Comparison of ENCODE assay signal across 8 cellular contexts in the genomic region with DNA sequence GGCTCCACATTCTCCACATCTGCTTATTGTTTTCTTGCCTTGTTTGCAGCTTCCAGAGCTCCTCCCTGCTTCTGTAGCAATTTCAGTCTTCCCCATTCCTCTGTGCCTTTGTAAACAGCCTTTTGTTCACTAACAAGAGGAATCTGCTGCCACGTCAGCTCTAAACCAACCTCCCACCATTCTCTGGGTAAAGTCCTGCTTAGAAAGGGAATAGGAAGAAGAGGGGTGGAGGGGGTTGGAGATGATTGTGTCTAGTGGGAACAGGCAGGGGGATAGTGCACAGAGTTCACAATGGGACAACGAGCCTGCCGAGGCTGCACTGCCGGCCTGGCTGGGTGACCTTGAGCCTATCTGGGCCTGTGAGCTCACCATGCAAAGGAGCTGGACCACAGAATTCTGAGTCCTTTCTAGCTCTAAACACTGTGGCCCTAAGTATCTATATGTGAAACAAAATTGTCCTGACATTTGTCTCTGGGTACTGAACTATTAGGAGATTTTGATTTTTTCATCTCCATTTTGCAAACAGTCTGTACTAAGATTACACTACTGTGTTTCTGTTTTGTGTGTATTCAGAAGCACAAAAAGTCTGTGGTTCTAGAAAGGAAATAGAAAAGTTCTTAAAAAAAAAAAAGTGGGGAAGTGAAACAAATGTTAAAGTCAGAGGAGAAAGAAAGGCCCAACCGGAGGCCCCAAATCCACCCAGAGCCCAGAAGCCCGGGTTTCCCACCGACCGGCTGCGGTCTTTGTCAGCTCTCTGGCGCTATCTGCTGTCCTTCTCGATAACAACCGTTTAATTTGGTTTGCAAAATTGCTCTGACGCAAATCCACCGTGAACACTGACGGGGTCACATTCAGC. TPM values are rescaled to one million over a fixed set of nuclear protein-coding genes. Genes with fewer than 3 reads are reported as not detected.
DNase-seq lines count a peak whose midpoint lies in the region; ATAC-seq and TF ChIP-seq lines count a peak whose summit lies in the region.

No MANE protein-coding gene starts in this region.

- H3K9ac ChIP-seq in BLaER1 (peak overlapping the region; percentile 32; the same call in 1 of the 2 replicates), duodenal mucosa (ENCODE audit: low read depth in 1 of 2, low read length in 2 of 2) (peak overlapping the region in 1 of 2 donors; percentile 10)

- ATAC-seq in GM19025 (IDR thresholded peaks at IDR 0.05; ENCODE audit: low read depth, unreplicated experiment): peak; percentile 95
- ATAC-seq in HG03196 (IDR thresholded peaks at IDR 0.05; ENCODE audit: unreplicated experiment): peak; percentile 88
- peak; percentile 71 for ATAC-seq in lung (ENCODE audit: insufficient read depth, low FRiP score)

- TF ChIP-seq CTCF in lung (IDR thresholded peaks at IDR 0.05; ENCODE audit: control extremely low read depth, extremely low read depth): peak; percentile 76

- H3K4me2 ChIP-seq in BLaER1: peak overlapping the region; percentile 60

- no peaks in the 10 kb centered on the region for H4K20me1 ChIP-seq in BLaER1

- peak overlapping the region; percentile 65 for H3K27ac ChIP-seq in BLaER1
- H3K27ac ChIP-seq in duodenal mucosa (ENCODE audit: low read depth, low read length): peak overlapping the region; percentile 51
- peak overlapping the region in 1 of 2 donors; percentile 30 for H3K27ac ChIP-seq in lung (ENCODE audit: low read depth in 1 of 2, low read length in 1 of 2)

- peaks cover 16% of the 10 kb centered on the region for H3K4me1 ChIP-seq in BLaER1
- peaks cover 0 to 6% of the 10 kb centered on the region in 2 donors for H3K4me1 ChIP-seq in duodenal mucosa (ENCODE audit: control insufficient read depth in 1 of 2, insufficient read depth in 2 of 2, low read length in 2 of 2)
- H3K4me1 ChIP-seq in lung (ENCODE audit: control insufficient read depth in 2 of 2, insufficient read depth in 2 of 2, low read length in 2 of 2): no peaks in the 10 kb centered on the region

- DNase-seq in NCI-H526 treated with DMSO at 0.1 percent for 48 hours (lab: John Stamatoyannopoulos, UW): peak; percentile 54
- DNase-seq in activated CD4-positive, alpha-beta T cell treated with anti-CD3 and anti-CD28 coated beads, Interleukin-2, amount 50 U/mL, for 48 hours: peak; percentile 72 to 78
- peak; percentile 71 for DNase-seq in lung (ENCODE audit: low spot score)
- peak; percentile 32 for DNase-seq in stimulated activated CD8-positive, alpha-beta memory T cell treated with anti-CD3 and anti-CD28 coated beads, Interleukin-12 subunit alpha, Interleukin-12 subunit beta, amount 100 ng/mL, for 24 hours (ENCODE audit: extremely low read depth)

- 13 to 17% methylated on average over 15 of the region's 15 CpGs for WGBS in lung, 2 donors

- H3K36me3 ChIP-seq in BLaER1 (no peaks in the 10 kb centered on the region), duodenal mucosa (ENCODE audit: control insufficient read depth in 1 of 2, insufficient read depth in 2 of 2, low read length in 2 of 2) (no peaks in the 10 kb centered on the region), lung (ENCODE audit: control insufficient read depth in 2 of 2, insufficient read depth in 2 of 2, low read length in 2 of 2) (no peaks in the 10 kb centered on the region)

- H3K9me3 ChIP-seq in BLaER1 (no peaks in the 10 kb centered on the region), duodenal mucosa (ENCODE audit: control insufficient read depth in 1 of 2, low read length in 2 of 2) (no peaks in the 10 kb centered on the region), lung (ENCODE audit: control insufficient read depth in 2 of 2, insufficient read depth in 1 of 2, low read length in 1 of 2) (no peaks in the 10 kb centered on the region)

- no peak overlapping the region for H3K4me3 ChIP-seq in BLaER1
- H3K4me3 ChIP-seq in duodenal mucosa (ENCODE audit: low read depth in 1 of 2, low read length in 2 of 2): peak overlapping the region in 1 of 2 donors; percentile 22
- H3K4me3 ChIP-seq in lung: no peak overlapping the region

- H3K27me3 ChIP-seq in BLaER1 (no peaks in the 10 kb centered on the region), duodenal mucosa (ENCODE audit: control insufficient read depth in 1 of 2, insufficient read depth in 2 of 2, low read length in 2 of 2) (no peaks in the 10 kb centered on the region), lung (ENCODE audit: control insufficient read depth, insufficient read depth) (no peaks in the 10 kb centered on the region)

RNA-seq across cellular contexts. Expression of a gene that starts 1.4 kb away (rescaled TPM):
- 10 to 100 TPM in 1 of 2 donors, not detected in 1; 12.1 TPM for total RNA-seq in lung
- under 1 TPM in 1 of 2 donors, not detected in 1; 0.22 TPM for polyA plus RNA-seq in lung

RNA-seq across cellular contexts. Expression of a gene that starts 34.1 kb away (rescaled TPM):
- 10 to 100 TPM; 73.7 to 79.1 TPM for total RNA-seq in lung
- 10 to 100 TPM; 44.8 to 76.1 TPM for polyA plus RNA-seq in lung
